ENCODE assay signal across 1 cellular context in the genomic region with DNA sequence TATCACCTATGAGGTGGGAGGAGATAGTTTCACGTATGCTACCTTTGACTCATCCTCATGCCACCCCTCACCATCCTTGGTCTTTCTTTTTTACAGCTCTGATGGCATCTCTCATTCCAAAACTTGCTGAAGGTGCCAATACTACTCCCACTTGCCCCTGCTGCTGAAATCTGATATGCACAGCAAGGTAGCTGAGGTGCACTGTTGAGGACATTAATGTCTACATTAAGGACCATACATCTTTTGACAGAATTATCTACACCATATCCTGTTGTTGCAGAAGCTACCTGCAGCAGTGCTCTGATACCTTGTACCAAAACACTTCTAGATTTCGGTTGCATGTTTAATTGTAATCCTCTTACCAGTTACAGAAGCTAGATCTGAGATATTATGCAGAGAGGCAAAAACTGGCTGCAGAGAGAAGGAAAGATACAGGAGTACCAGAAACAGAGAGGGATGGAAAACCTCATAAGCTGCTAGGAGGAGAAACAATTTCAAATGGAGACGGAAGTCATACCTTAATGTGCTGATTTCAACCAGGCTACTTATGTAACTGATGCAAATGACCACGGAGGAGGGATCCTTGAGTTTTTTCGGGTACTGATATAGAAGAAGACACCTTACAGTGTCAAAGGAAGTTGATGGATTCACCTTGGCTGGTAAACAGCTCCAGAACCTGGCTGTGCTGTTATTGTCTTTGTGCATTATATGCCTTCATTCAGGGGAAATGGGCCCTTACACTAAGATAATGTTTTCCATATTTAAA.
TF ChIP-seq lines count a peak whose summit lies in the region.

No MANE protein-coding gene starts in this region.

TF ChIP-seq in WTC11, 78 proteins besides CTCF, POLR2A, EP300 and RAD21 (continued from another document):
- TF ChIP-seq TP53 (CRISPR knock-in tag; IDR thresholded peaks at IDR 0.05) (no peak), RORB (CRISPR knock-in tag; IDR thresholded peaks at IDR 0.05) (no peak), FOXJ3 (CRISPR knock-in tag; IDR thresholded peaks at IDR 0.05; ENCODE audit: borderline replicate concordance) (no peak), GRHL2 (CRISPR knock-in tag; IDR thresholded peaks at IDR 0.05; ENCODE audit: insufficient replicate concordance, severe bottlenecking) (no peak), MXD4 (CRISPR knock-in tag; IDR thresholded peaks at IDR 0.05; ENCODE audit: borderline replicate concordance) (no peak), FOXP4 (CRISPR knock-in tag; IDR thresholded peaks at IDR 0.05) (no peak), ZNF219 (CRISPR knock-in tag; IDR thresholded peaks at IDR 0.05; ENCODE audit: borderline replicate concordance) (no peak), NFYB (CRISPR knock-in tag; conservative IDR thresholded peaks at IDR 0.05; ENCODE audit: low read depth) (no peak)
